Comparison of ENCODE assay signal across 28 cellular contexts in the genomic region with DNA sequence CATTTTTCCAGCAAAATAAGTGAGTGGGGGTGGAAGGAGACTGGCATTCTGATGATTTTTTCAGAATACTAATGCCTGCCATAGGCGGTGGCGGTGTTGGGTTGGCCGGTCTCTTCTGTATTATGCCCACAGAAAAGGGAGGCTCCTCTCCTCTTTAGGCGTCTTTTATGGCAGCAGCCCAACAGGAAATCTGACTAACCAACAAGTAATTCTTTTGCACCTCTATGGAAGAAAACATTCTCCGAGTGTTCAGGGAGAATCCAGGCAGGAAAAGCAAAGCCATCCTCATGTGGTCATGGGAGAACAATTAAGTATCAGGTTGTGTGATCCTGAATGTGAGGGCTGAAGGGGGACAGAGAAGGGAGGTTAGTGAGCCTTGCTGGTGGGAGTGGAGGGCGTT. TPM values are rescaled to one million over a fixed set of nuclear protein-coding genes. Genes with fewer than 3 reads are reported as not detected.
DNase-seq lines count a peak whose midpoint lies in the region; ATAC-seq and TF ChIP-seq lines count a peak whose summit lies in the region.
"Had no signal": no experiment of that assay in that cellular context is flagged by ENCODE, and none has a peak within 500 bp of the region (broad histone marks: within the 10 kb centered on the region; RNA-seq: fewer than 3 reads in every experiment).

No MANE protein-coding gene starts in this region.

- H3K36me3 ChIP-seq in GM23338 (ENCODE audit: insufficient read depth) (no peaks in the 10 kb centered on the region), esophagus squamous epithelium (no peaks in the 10 kb centered on the region), neutrophil (no peaks in the 10 kb centered on the region), SJCRH30 (no peaks in the 10 kb centered on the region)
- H3K36me3 ChIP-seq: pancreas, tibial artery had no signal

- ATAC-seq in GM23338 (no peak), HG02981 (IDR thresholded peaks at IDR 0.05; ENCODE audit: unreplicated experiment) (no peak), GM19455 (IDR thresholded peaks at IDR 0.05; ENCODE audit: unreplicated experiment) (no peak)
- ATAC-seq: activated naive CD4-positive, alpha-beta T cell treated with anti-CD3 and anti-CD28 coated beads, Interleukin-2, amount 50 U/mL, for 72 hours; activated T-helper 17 cell treated with anti-CD3 and anti-CD28 coated beads, Interleukin-2, amount 50 U/mL, for 72 hours; effector memory CD8-positive, alpha-beta T cell; naive thymus-derived CD8-positive, alpha-beta T cell; pancreas; SK-N-SH treated with all-trans-retinoic acid at 6 μM for 48 hours; WTC11 had no signal

- H3K4me3 ChIP-seq in GM23338, result no peak overlapping the region
- H3K4me3 ChIP-seq in esophagus squamous epithelium, result no peak overlapping the region
- peak overlapping the region in 1 of 2 experiments; percentile 23 for H3K4me3 ChIP-seq in neutrophil (ENCODE audit: low read depth in 1 of 2, low read length in 1 of 2)
- no peak overlapping the region for H3K4me3 ChIP-seq in SJCRH30
- H3K4me3 ChIP-seq: pancreas, tibial artery had no signal

- H3K9me3 Mint-ChIP-seq in GM23338, result no peaks in the 10 kb centered on the region
- H3K9me3 Mint-ChIP-seq: activated naive CD4-positive, alpha-beta T cell treated with anti-CD3 and anti-CD28 coated beads, Interleukin-2, amount 50 U/mL, for 72 hours; activated T-helper 17 cell treated with anti-CD3 and anti-CD28 coated beads, Interleukin-2, amount 50 U/mL, for 72 hours; IgD-negative memory B cell; stimulated activated naive CD8-positive, alpha-beta T cell treated with anti-CD3 and anti-CD28 coated beads, Interleukin-15, Interleukin-2, amounts not matched to agents 100 ng/mL and 50 ng/mL, for 24 hours; WTC11 had no signal

- H3K9me3 ChIP-seq in esophagus squamous epithelium, result no peaks in the 10 kb centered on the region
- no peaks in the 10 kb centered on the region for H3K9me3 ChIP-seq in neutrophil
- H3K9me3 ChIP-seq in SJCRH30 (replicated peaks), result no peaks in the 10 kb centered on the region
- H3K9me3 ChIP-seq: pancreas, tibial artery had no signal

- H3K27me3 Mint-ChIP-seq in GM23338 (ENCODE audit: insufficient read depth, low read depth, poor library complexity), result no peaks in the 10 kb centered on the region

- H3K4me1 ChIP-seq in GM23338 (ENCODE audit: insufficient read depth) (peaks cover 6% of the 10 kb centered on the region; the same call in 1 of the 2 replicates), esophagus squamous epithelium (peaks cover 0 to 4% (median 0%) of the 10 kb centered on the region in 3 donors), neutrophil (ENCODE audit: control insufficient read depth in 1 of 2, insufficient read depth in 1 of 2, low read depth in 1 of 2, low read length in 1 of 2) (peaks cover 16 to 18% of the 10 kb centered on the region in 2 experiments), SJCRH30 (no peaks in the 10 kb centered on the region)
- H3K4me1 ChIP-seq: pancreas, tibial artery had no signal

- DNase-seq in GM23338 (ENCODE audit: low spot score) (no peak), astrocyte of the hippocampus (ENCODE audit: low read depth, low spot score) (peak; percentile 67), esophagus squamous epithelium (lab: John Stamatoyannopoulos, UW) (no peak), SJCRH30 (no peak), T1000 (lab: John Stamatoyannopoulos, UW) (no peak)
- DNase-seq: activated CD4-positive, alpha-beta T cell treated with anti-CD3 and anti-CD28 coated beads, Interleukin-2, amount 50 U/mL, for 4 hours; activated CD8-positive, alpha-beta memory T cell treated with anti-CD3 and anti-CD28 coated beads, Interleukin-2, amount 50 U/mL, for 4 hours; aorta; effector memory CD8-positive, alpha-beta T cell; EL; kidney glomerular epithelial cell; naive thymus-derived CD8-positive, alpha-beta T cell; NCI-H2081; NCI-H345; NCI-H748 treated with DMSO at 0.1 percent for 48 hours; pancreas; stimulated activated CD4-positive, alpha-beta T cell treated with anti-CD3 and anti-CD28 coated beads, Interleukin-15, amount 100 ng/mL, for 24 hours; T-helper 9 cell had no signal

- intact Hi-C loops in esophagus squamous epithelium (cut with DNase I), result no loop called here

- H3K27ac ChIP-seq in GM23338 (ENCODE audit: low read depth) (no peak overlapping the region), esophagus squamous epithelium (peak overlapping the region in 3 of 4 donors; percentile 25 to 55 (median 31)), neutrophil (peak overlapping the region; percentile 58), SJCRH30 (no peak overlapping the region)
- H3K27ac ChIP-seq: pancreas, tibial artery had no signal

- no peak for TF ChIP-seq POLR2A in esophagus squamous epithelium (IDR thresholded peaks at IDR 0.05)

- H3K4me1 Mint-ChIP-seq in GM23338, result peaks cover 13% of the 10 kb centered on the region
- H3K4me1 Mint-ChIP-seq: activated T-helper 17 cell treated with anti-CD3 and anti-CD28 coated beads, Interleukin-2, amount 50 U/mL, for 72 hours; naive thymus-derived CD8-positive, alpha-beta T cell had no signal

- H3K4me2 ChIP-seq in GM23338, result no peak overlapping the region

- no peak for TF ChIP-seq CTCF in GM23338 (conservative IDR thresholded peaks at IDR 0.05; ENCODE audit: low read depth in 2 of 2)
- no peak for TF ChIP-seq CTCF in esophagus squamous epithelium (IDR thresholded peaks at IDR 0.05)
- TF ChIP-seq CTCF in neutrophil (IDR thresholded peaks at IDR 0.05), result no peak

- H3K9me2 ChIP-seq in GM23338 (ENCODE audit: insufficient read depth), result no peaks in the 10 kb centered on the region

- H3K27ac Mint-ChIP-seq in GM23338, result no peak overlapping the region
- H3K27ac Mint-ChIP-seq: activated naive CD4-positive, alpha-beta T cell treated with anti-CD3 and anti-CD28 coated beads, Interleukin-2, amount 50 U/mL, for 72 hours; activated T-helper 17 cell treated with anti-CD3 and anti-CD28 coated beads, Interleukin-2, amount 50 U/mL, for 72 hours; effector memory CD8-positive, alpha-beta T cell; IgD-negative memory B cell; naive thymus-derived CD8-positive, alpha-beta T cell; stimulated activated naive CD8-positive, alpha-beta T cell treated with anti-CD3 and anti-CD28 coated beads, Interleukin-15, Interleukin-2, amounts not matched to agents 100 ng/mL and 50 ng/mL, for 24 hours; WTC11 had no signal

- H3K27me3 ChIP-seq in GM23338 (ENCODE audit: insufficient read depth) (no peaks in the 10 kb centered on the region), esophagus squamous epithelium (no peaks in the 10 kb centered on the region), neutrophil (no peaks in the 10 kb centered on the region), SJCRH30 (0 out of 2 replicates have a peak, but pooled peaks cover 2% of the 10 kb centered on the region)
- H3K27me3 ChIP-seq: pancreas, tibial artery had no signal

- no peak overlapping the region for H3K4me3 Mint-ChIP-seq in GM23338
- H3K4me3 Mint-ChIP-seq: activated T-helper 17 cell treated with anti-CD3 and anti-CD28 coated beads, Interleukin-2, amount 50 U/mL, for 72 hours; effector memory CD8-positive, alpha-beta T cell; IgD-negative memory B cell; naive thymus-derived CD8-positive, alpha-beta T cell; stimulated activated naive CD8-positive, alpha-beta T cell treated with anti-CD3 and anti-CD28 coated beads, Interleukin-15, Interleukin-2, amounts not matched to agents 100 ng/mL and 50 ng/mL, for 24 hours; WTC11 had no signal

- H2AFZ ChIP-seq in GM23338, result peak overlapping the region; percentile 53; the same call in 1 of the 2 replicates

- H3K79me2 ChIP-seq in GM23338 (replicated peaks; ENCODE audit: insufficient read depth), result no peaks in the 10 kb centered on the region

- 45 to 56% methylated on average over 5 to 6 of the region's 6 CpGs for WGBS in esophagus squamous epithelium, 2 donors

- no peaks in the 10 kb centered on the region for H3F3A ChIP-seq in GM23338 (replicated peaks; ENCODE audit: low read depth)

- no peaks in the 10 kb centered on the region for H4K20me1 ChIP-seq in GM23338 (replicated peaks; ENCODE audit: insufficient read depth)

- H3K36me3 Mint-ChIP-seq in GM23338 (ENCODE audit: low read depth), result no peaks in the 10 kb centered on the region
- H3K36me3 Mint-ChIP-seq: activated naive CD4-positive, alpha-beta T cell treated with anti-CD3 and anti-CD28 coated beads, Interleukin-2, amount 50 U/mL, for 72 hours; IgD-negative memory B cell; WTC11 had no signal

TF ChIP-seq in GM23338, 12 proteins besides CTCF, POLR2A, EP300 and RAD21 (continues in another document):
- TF ChIP-seq ZNF114 (CRISPR knock-in tag; IDR thresholded peaks at IDR 0.05) (no peak), EZH2phosphoT487 (IDR thresholded peaks at IDR 0.05; ENCODE audit: unreplicated experiment) (no peak), CREB1 (CRISPR knock-in tag; IDR thresholded peaks at IDR 0.05; ENCODE audit: low read depth) (no peak), NANOG (IDR thresholded peaks at IDR 0.05; ENCODE audit: borderline replicate concordance) (no peak), POLR2AphosphoS5 (IDR thresholded peaks at IDR 0.05; ENCODE audit: low read depth) (no peak), STAT1 (IDR thresholded peaks at IDR 0.05; ENCODE audit: unreplicated experiment) (no peak)

RNA-seq across cellular contexts. Expression of a gene that starts 32.0 kb away (rescaled TPM):
- 15.0 and 24.9 TPM in 2 replicates for total RNA-seq in GM23338 (2014; rRNA removed; shearing (Covaris generic))
- 6.5 and 6.7 TPM in 2 replicates for polyA plus RNA-seq in GM23338 (2016; fragmentation: Nextera tagmentation; extraction: Ambion mirVana)
- 10 to 100 TPM in 2 of 4 donors, 1 to 10 TPM in 1, under 1 TPM in 1; 0.68 to 36.6 (median 11.8) TPM for total RNA-seq in esophagus squamous epithelium
- 55.4 and 67.2 TPM in 2 replicates for total RNA-seq in SJCRH30 (2014; rRNA removed; shearing (Covaris generic))

Comparison
In these comparisons a context has a peak if more than half of its experiments do, and no peak if none do; other contexts are left out.
1. H3K27ac ChIP-seq: peak in esophagus squamous epithelium (3 of 4) and neutrophil (single experiment); none in GM23338 (single experiment) and SJCRH30 (single experiment).